ENCODE assay signal across 16 cellular contexts in the genomic region with DNA sequence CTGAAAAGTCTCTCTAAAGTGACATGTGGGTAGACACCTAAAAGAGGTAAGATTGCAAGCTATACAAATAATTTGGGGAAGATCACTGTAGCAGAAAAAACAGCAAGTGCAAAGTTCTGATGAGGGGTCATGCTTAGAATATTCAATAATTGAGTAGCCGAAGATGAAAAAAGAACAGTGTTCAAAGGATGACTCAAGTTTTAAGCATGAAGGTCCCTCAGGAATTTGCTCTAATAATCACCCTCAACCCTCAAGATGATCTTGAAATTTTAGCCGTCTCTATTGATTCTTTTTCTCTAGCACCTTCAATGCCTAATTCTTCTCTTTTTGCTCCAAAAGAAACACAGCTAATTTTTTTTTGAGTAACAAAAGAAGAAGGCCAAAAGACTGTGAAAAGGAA.
DNase-seq lines count a peak whose midpoint lies in the region; ATAC-seq, FAIRE-seq and TF ChIP-seq lines count a peak whose summit lies in the region.
"Had no signal": no experiment of that assay in that cellular context is flagged by ENCODE, and none has a peak within 500 bp of the region (broad histone marks: within the 10 kb centered on the region; RNA-seq: fewer than 3 reads in every experiment).

No MANE protein-coding gene starts in this region.

- intact Hi-C loops in HCT116 (cut with micrococcal nuclease): loop anchor here (10.0 kb wide), 1 partner anchor 466 kb away; no protein-coding TSS in a partner anchor

- TF ChIP-seq EP300 in SK-N-SH (IDR thresholded peaks at IDR 0.05; ENCODE audit: borderline replicate concordance in 1 of 2, low read depth in 1 of 2, low read length in 1 of 2): no peak

- H3K4me1 ChIP-seq in HCT116 (ENCODE audit: control insufficient read depth in 1 of 2, insufficient read depth in 2 of 2, low read length in 2 of 2) (peaks cover 3 to 14% of the 10 kb centered on the region in 2 experiments; a peak in 2 of 4 replicates), small intestine (ENCODE audit: control insufficient read depth in 2 of 2, insufficient read depth in 1 of 2, low read depth in 1 of 2, low read length in 1 of 2) (no peaks in the 10 kb centered on the region), SK-N-SH (ENCODE audit: control insufficient read depth in 1 of 2, insufficient read depth in 2 of 2, low read depth in 1 of 2, low read length in 1 of 2) (no peaks in the 10 kb centered on the region)

- CTCF ChIA-PET in HCT116 (lab: Charles Lee): no interaction called here
- CTCF ChIA-PET in SK-N-SH (lab: Yijun Ruan, JAX): interaction anchor here (1.2 to 2.4 kb wide), 2 partner anchors 117 to 120 kb away, joined by 3 to 10 read pairs; no protein-coding TSS in a partner anchor

- H3K9ac ChIP-seq in HCT116 (ENCODE audit: low read length) (no peak overlapping the region), SK-N-SH (no peak overlapping the region)

- H3K27me3 ChIP-seq in HCT116 (ENCODE audit: insufficient read depth, low read length): no peaks in the 10 kb centered on the region
- no peaks in the 10 kb centered on the region for H3K27me3 ChIP-seq in kidney epithelial cell (ENCODE audit: control insufficient read depth, insufficient read depth, low read length)
- H3K27me3 ChIP-seq in small intestine (ENCODE audit: control insufficient read depth in 2 of 2, insufficient read depth in 2 of 2, low read length in 2 of 2): no peaks in the 10 kb centered on the region
- H3K27me3 ChIP-seq in SK-N-SH (ENCODE audit: insufficient read depth): no peaks in the 10 kb centered on the region

- H3K9me3 ChIP-seq in HCT116 (ENCODE audit: control insufficient read depth in 1 of 2, insufficient read depth in 1 of 2, low read depth in 1 of 2, low read length in 2 of 2) (peaks cover 7 to 8% of the 10 kb centered on the region in 2 experiments; a peak in 2 of 4 replicates), small intestine (ENCODE audit: control insufficient read depth, low read depth) (no peaks in the 10 kb centered on the region), SK-N-SH (no peaks in the 10 kb centered on the region)

- TF ChIP-seq CTCF in HCT116 (IDR thresholded peaks at IDR 0.05 in 2 of 3, conservative IDR thresholded peaks at IDR 0.05 in 1 of 3; ENCODE audit: borderline replicate concordance in 1 of 3, insufficient read depth in 1 of 3, low read depth in 2 of 3, low read length in 2 of 3) (no peak), kidney epithelial cell (IDR thresholded peaks at IDR 0.05; ENCODE audit: insufficient read depth, low read length, poor library complexity, severe bottlenecking) (no peak), SK-N-SH (IDR thresholded peaks at IDR 0.05) (no peak)

- RAD21 ChIA-PET in HCT116 (lab: Charles Lee; ENCODE audit: low non-redundant PET in 1 of 2, low total read pairs in 2 of 2, uncharacterized antibody in 2 of 2, unreplicated experiment in 2 of 2): no interaction called here

- POLR2A ChIA-PET in HCT116 (lab: Charles Lee) (no interaction called here), SK-N-SH (lab: Yijun Ruan, JAX) (no interaction called here)

- no peak; the same call in 1 of the 2 replicates for ATAC-seq in HCT116
- ATAC-seq in GM21423 (IDR thresholded peaks at IDR 0.05; ENCODE audit: unreplicated experiment): no peak

- TF ChIP-seq POLR2A in HCT116 (IDR thresholded peaks at IDR 0.05; ENCODE audit: borderline replicate concordance, extremely low read depth, insufficient read depth, insufficient read length): no peak

- H3K36me3 ChIP-seq in HCT116 (ENCODE audit: control insufficient read depth in 1 of 2, insufficient read depth in 2 of 2, low read length in 2 of 2): no peaks in the 10 kb centered on the region
- H3K36me3 ChIP-seq in kidney epithelial cell (ENCODE audit: control insufficient read depth, insufficient read depth, low read length): no peaks in the 10 kb centered on the region
- H3K36me3 ChIP-seq in small intestine (ENCODE audit: control insufficient read depth in 2 of 2, insufficient read depth in 2 of 2, low read length in 2 of 2): no peaks in the 10 kb centered on the region
- no peaks in the 10 kb centered on the region for H3K36me3 ChIP-seq in SK-N-SH (replicated peaks in 1 of 2; ENCODE audit: control insufficient read depth in 1 of 2, insufficient read depth in 2 of 2, low read length in 1 of 2)

- H3F3A ChIP-seq in SK-N-SH (replicated peaks; ENCODE audit: insufficient read depth): no peaks in the 10 kb centered on the region

- H4K20me1 ChIP-seq in HCT116 (ENCODE audit: insufficient read depth) (no peaks in the 10 kb centered on the region), SK-N-SH (ENCODE audit: insufficient read depth) (no peaks in the 10 kb centered on the region)

- H3K4me2 ChIP-seq in HCT116 (ENCODE audit: low read length): peak overlapping the region; percentile 30
- no peak overlapping the region for H3K4me2 ChIP-seq in SK-N-SH

- no TSS peak for BruUV-seq in HCT116 (replicated peaks; lab: Mats Ljungman, UMichigan)

- in situ Hi-C loops in ACHN (cut with HindIII; ENCODE audit: low pct_ligation_motif_present, low pct_unique_long_range_greater_than_20kb, low sequenced_read_pairs): no loop called here

- H2AFZ ChIP-seq in HCT116 (ENCODE audit: low read depth, low read length, poor library complexity, severe bottlenecking): peak overlapping the region; percentile 19
- H2AFZ ChIP-seq in SK-N-SH (ENCODE audit: low read depth): no peak overlapping the region

- 54 to 75% (median 59%) methylated on average over 2 of the region's 2 CpGs for WGBS in small intestine, 3 donors
- 18% methylated on average over 2 of the region's 2 CpGs for WGBS in SK-N-SH (ENCODE audit: low lambda C conversion rate)

- H3K79me2 ChIP-seq in HCT116 (ENCODE audit: insufficient read depth, low read length) (no peaks in the 10 kb centered on the region), SK-N-SH (ENCODE audit: insufficient read depth) (no peaks in the 10 kb centered on the region)

- H3K4me3 ChIP-seq in HCT116 (replicated peaks in 1 of 2; ENCODE audit: low read depth in 1 of 2, low read length in 2 of 2) (no peak overlapping the region), kidney epithelial cell (ENCODE audit: low read depth, low read length) (no peak overlapping the region), small intestine (ENCODE audit: low read depth in 1 of 2, low read length in 2 of 2) (no peak overlapping the region), SK-N-SH (ENCODE audit: low read depth in 2 of 2, low read length in 1 of 2) (no peak overlapping the region)

- H3K27ac ChIP-seq in HCT116 (ENCODE audit: low read depth, low read length): no peak overlapping the region
- H3K27ac ChIP-seq in small intestine (ENCODE audit: low read depth in 1 of 2, low read length in 1 of 2): no peak overlapping the region
- no peak overlapping the region for H3K27ac ChIP-seq in SK-N-SH (ENCODE audit: low read depth in 2 of 2, low read length in 1 of 2)
- H3K27ac ChIP-seq: 22Rv1, RWPE1 had no signal

- TF ChIP-seq RAD21 in HCT116 (IDR thresholded peaks at IDR 0.05; ENCODE audit: low read depth) (no peak), SK-N-SH (IDR thresholded peaks at IDR 0.05; ENCODE audit: low read length) (no peak)

- no peaks in the 10 kb centered on the region for H3K9me2 ChIP-seq in HCT116 (ENCODE audit: insufficient read depth)
- H3K9me2 ChIP-seq in SK-N-SH: no peaks in the 10 kb centered on the region

- no peak for FAIRE-seq in small intestine (lab: Jason Lieb, UNC)
- FAIRE-seq: HTR-8/SVneo had no signal

- DNase-seq in ACHN: peak; percentile 8
- DNase-seq in HCT116 (ENCODE audit: low read depth, low spot score): no peak
- DNase-seq in astrocyte of the hippocampus (ENCODE audit: low read depth, low spot score): peak; percentile 53
- DNase-seq in kidney epithelial cell (ENCODE audit: low read depth): peak; percentile 9
- DNase-seq in midbrain (lab: John Stamatoyannopoulos, UW): no peak
- no peak for DNase-seq in small intestine
- DNase-seq in SK-N-SH: no peak
- DNase-seq: CD4-positive, alpha-beta memory T cell; DMS79 treated with DMSO at 0.1 percent for 48 hours; NCI-H1436 treated with DMSO at 0.1 percent for 48 hours; NCI-H2081; NCI-H748 treated with DMSO at 0.1 percent for 48 hours had no signal

TF ChIP-seq in HCT116, 20 proteins besides CTCF, POLR2A, EP300 and RAD21 (continues in another document):
- TF ChIP-seq, protein P1, sequence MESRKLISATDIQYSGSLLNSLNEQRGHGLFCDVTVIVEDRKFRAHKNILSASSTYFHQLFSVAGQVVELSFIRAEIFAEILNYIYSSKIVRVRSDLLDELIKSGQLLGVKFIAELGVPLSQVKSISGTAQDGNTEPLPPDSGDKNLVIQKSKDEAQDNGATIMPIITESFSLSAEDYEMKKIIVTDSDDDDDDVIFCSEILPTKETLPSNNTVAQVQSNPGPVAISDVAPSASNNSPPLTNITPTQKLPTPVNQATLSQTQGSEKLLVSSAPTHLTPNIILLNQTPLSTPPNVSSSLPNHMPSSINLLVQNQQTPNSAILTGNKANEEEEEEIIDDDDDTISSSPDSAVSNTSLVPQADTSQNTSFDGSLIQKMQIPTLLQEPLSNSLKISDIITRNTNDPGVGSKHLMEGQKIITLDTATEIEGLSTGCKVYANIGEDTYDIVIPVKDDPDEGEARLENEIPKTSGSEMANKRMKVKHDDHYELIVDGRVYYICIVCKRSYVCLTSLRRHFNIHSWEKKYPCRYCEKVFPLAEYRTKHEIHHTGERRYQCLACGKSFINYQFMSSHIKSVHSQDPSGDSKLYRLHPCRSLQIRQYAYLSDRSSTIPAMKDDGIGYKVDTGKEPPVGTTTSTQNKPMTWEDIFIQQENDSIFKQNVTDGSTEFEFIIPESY (IDR thresholded peaks at IDR 0.05; ENCODE audit: extremely low read depth, insufficient replicate concordance, low read length): no peak
- no peak for TF ChIP-seq SIN3A (IDR thresholded peaks at IDR 0.05; ENCODE audit: low read depth)

TF ChIP-seq in SK-N-SH, 30 proteins besides CTCF, POLR2A, EP300 and RAD21 (continues in another document):
- no peak for TF ChIP-seq TAF1 (IDR thresholded peaks at IDR 0.05; ENCODE audit: borderline replicate concordance, low read depth, low read length)
- no peak for TF ChIP-seq FOSL2 (IDR thresholded peaks at IDR 0.05; ENCODE audit: borderline replicate concordance, low read depth)
- TF ChIP-seq RCOR1 (IDR thresholded peaks at IDR 0.05; ENCODE audit: low read length): no peak
- no peak for TF ChIP-seq SIN3A (IDR thresholded peaks at IDR 0.05; ENCODE audit: borderline replicate concordance, low read depth, low read length)

Comparison
In these comparisons a context has a peak if more than half of its experiments do, and no peak if none do; other contexts are left out.
1. DNase-seq: peak in ACHN (single experiment), astrocyte of the hippocampus (single experiment) and kidney epithelial cell (single experiment); none in HCT116 (single experiment), midbrain (single experiment), small intestine (single experiment) and SK-N-SH (single experiment).